In the genomic region with DNA sequence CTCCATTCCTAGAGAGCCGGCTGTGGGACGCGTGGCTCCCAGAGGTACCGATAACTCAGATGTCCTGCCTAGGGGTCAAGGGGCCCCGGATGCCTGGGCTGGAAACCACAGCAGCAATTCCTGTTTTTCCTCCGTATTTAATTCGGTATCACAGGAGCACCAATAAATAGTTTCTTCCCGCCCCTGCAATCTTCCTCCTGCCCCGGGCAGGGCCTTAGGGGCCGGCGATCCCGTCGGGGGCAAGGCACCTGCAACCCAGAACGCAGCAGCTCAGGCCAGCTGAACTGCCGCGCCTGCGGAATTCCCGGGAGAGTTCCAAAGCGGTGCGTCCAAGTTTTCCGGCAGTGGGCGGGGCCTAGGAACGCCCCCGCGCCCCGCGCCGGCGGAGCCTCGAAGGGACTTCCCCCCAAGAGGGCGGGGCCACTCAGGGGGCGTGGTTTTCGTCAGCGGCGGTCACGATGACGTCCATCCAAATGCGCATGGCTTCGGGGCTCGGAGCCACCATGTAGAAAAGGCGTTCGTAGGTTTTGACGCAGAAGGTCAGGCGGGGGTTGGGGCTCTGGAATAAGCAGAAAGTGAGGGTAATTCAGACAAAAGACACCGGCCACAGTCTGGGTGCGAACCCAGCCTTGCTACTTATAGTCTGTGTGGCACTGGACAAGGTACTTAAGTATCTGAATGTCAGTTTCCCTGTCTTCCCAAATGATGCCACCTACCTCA, we compare ENCODE assay signal across 8 cellular contexts. TPM values are rescaled to one million over a fixed set of nuclear protein-coding genes. Genes with fewer than 3 reads are reported as not detected.
DNase-seq lines count a peak whose midpoint lies in the region; ATAC-seq and TF ChIP-seq lines count a peak whose summit lies in the region.

No MANE protein-coding gene starts in this region.

- 2 to 3% (median 3%) methylated on average over 20 to 46 of the region's 46 CpGs for WGBS in heart left ventricle, 4 donors
- no CpG with 5 or more reads among the region's 46 CpGs for WGBS in trophoblast cell (ENCODE audit: extremely low coverage, insufficient coverage, insufficient read length)
- WGBS in thymus, result 14% methylated on average over 46 of the region's 46 CpGs

- no peak overlapping the region for H3K18ac ChIP-seq in trophoblast cell (ENCODE audit: low read length)

- DNase-seq in AG08396 (ENCODE audit: low spot score) (peak; percentile 93), GM19240 (ENCODE audit: insufficient read length, low spot score) (peak; percentile 60), amniotic epithelial cell (ENCODE audit: low read depth) (peak; percentile 87), heart left ventricle (peak; percentile 95 to 97 (median 96)), trophoblast cell (peak; percentile 98 to 100)

- no peak overlapping the region for H2AK5ac ChIP-seq in trophoblast cell (ENCODE audit: low read length)

- no peaks in the 10 kb centered on the region for H3F3A ChIP-seq in Loucy (ENCODE audit: low read depth)

- H3K27ac ChIP-seq in heart left ventricle, result peak overlapping the region in 11 of 12 donors; percentile 52 to 89 (median 77)
- H3K27ac ChIP-seq in trophoblast cell (ENCODE audit: low read depth, low read length), result peak overlapping the region; percentile 46
- peak overlapping the region; percentile 64 for H3K27ac ChIP-seq in thymus (ENCODE audit: low read depth)

- no peak overlapping the region for H2BK12ac ChIP-seq in trophoblast cell (ENCODE audit: low read length)

- peak overlapping the region; percentile 82 for H3K27ac Mint-ChIP-seq in T-helper 1 cell treated with Interleukin-12 subunit alpha and Interleukin-12 subunit beta and Interleukin-4 antibody, amounts not matched to agents 30 μg/mL and 1 μg/mL, for 36 hours

- peak overlapping the region; percentile 40 for H4K91ac ChIP-seq in trophoblast cell (ENCODE audit: low read depth, low read length)

- no peak for TF ChIP-seq CTCF in Loucy (conservative IDR thresholded peaks at IDR 0.05; ENCODE audit: low read length)
- TF ChIP-seq CTCF in heart left ventricle (IDR thresholded peaks at IDR 0.05), result no peak

- H3K4me1 Mint-ChIP-seq in T-helper 1 cell treated with Interleukin-12 subunit alpha and Interleukin-12 subunit beta and Interleukin-4 antibody, amounts not matched to agents 30 μg/mL and 1 μg/mL, for 36 hours (ENCODE audit: low read depth), result peaks cover 9% of the 10 kb centered on the region

- no peak overlapping the region for H3K9ac ChIP-seq in Loucy (ENCODE audit: low read depth, low read length, poor library complexity, severe bottlenecking)
- H3K9ac ChIP-seq in trophoblast cell (ENCODE audit: low read length), result peak overlapping the region; percentile 21

- no peaks in the 10 kb centered on the region for H3K9me3 ChIP-seq in Loucy (ENCODE audit: insufficient read depth, low read depth, low read length)
- no peaks in the 10 kb centered on the region for H3K9me3 ChIP-seq in heart left ventricle
- no peaks in the 10 kb centered on the region for H3K9me3 ChIP-seq in trophoblast cell (ENCODE audit: insufficient read depth, low read depth, low read length)
- H3K9me3 ChIP-seq in thymus (ENCODE audit: control insufficient read depth), result no peaks in the 10 kb centered on the region

- no peaks in the 10 kb centered on the region for H3K79me2 ChIP-seq in Loucy (ENCODE audit: insufficient read depth, low read length)
- H3K79me2 ChIP-seq in trophoblast cell (ENCODE audit: control insufficient read depth, insufficient read depth, low read length, poor library complexity), result no peaks in the 10 kb centered on the region

- H2BK120ac ChIP-seq in trophoblast cell (ENCODE audit: insufficient read depth, low read length, poor library complexity), result no peak overlapping the region

- no peaks in the 10 kb centered on the region for H3K4me1 ChIP-seq in Loucy (ENCODE audit: insufficient read depth, low read length, poor library complexity, severe bottlenecking)
- H3K4me1 ChIP-seq in heart left ventricle, result peaks cover 0 to 19% (median 11%) of the 10 kb centered on the region in 12 donors
- H3K4me1 ChIP-seq in trophoblast cell (ENCODE audit: control insufficient read depth in 1 of 2, insufficient read depth in 2 of 2, low read length in 2 of 2), result peaks cover 7 to 10% of the 10 kb centered on the region in 2 experiments
- no peaks in the 10 kb centered on the region for H3K4me1 ChIP-seq in thymus (ENCODE audit: control insufficient read depth, insufficient read depth, low read length)

- peak overlapping the region; percentile 71 for H3K4me3 Mint-ChIP-seq in T-helper 1 cell treated with Interleukin-12 subunit alpha and Interleukin-12 subunit beta and Interleukin-4 antibody, amounts not matched to agents 30 μg/mL and 1 μg/mL, for 36 hours

- no peaks in the 10 kb centered on the region for H4K20me1 ChIP-seq in Loucy (ENCODE audit: insufficient read depth, low read length, poor library complexity, severe bottlenecking)

- H3K4ac ChIP-seq in trophoblast cell (ENCODE audit: low read depth, low read length), result no peak overlapping the region

- no peak overlapping the region for H3K23ac ChIP-seq in trophoblast cell (ENCODE audit: low read length)

- H3K36me3 ChIP-seq in Loucy (ENCODE audit: insufficient read depth, low read length) (no peaks in the 10 kb centered on the region), heart left ventricle (peaks cover 0 to 9% (median 0%) of the 10 kb centered on the region in 9 donors), trophoblast cell (ENCODE audit: control insufficient read depth in 1 of 2, insufficient read depth in 2 of 2, low read length in 2 of 2) (peaks cover 0 to 2% of the 10 kb centered on the region in 2 experiments), thymus (ENCODE audit: control insufficient read depth, insufficient read depth) (peaks cover 5% of the 10 kb centered on the region)

- peak; percentile 95 to 98 (median 96) for ATAC-seq in heart left ventricle

- H3K27me3 Mint-ChIP-seq in T-helper 1 cell treated with Interleukin-12 subunit alpha and Interleukin-12 subunit beta and Interleukin-4 antibody, amounts not matched to agents 30 μg/mL and 1 μg/mL, for 36 hours (ENCODE audit: low read depth), result no peaks in the 10 kb centered on the region

- TF ChIP-seq POLR2A in heart left ventricle (IDR thresholded peaks at IDR 0.05), result peak in 1 of 2 donors; percentile 59

- H3K4me3 ChIP-seq in Loucy (ENCODE audit: low read length, poor library complexity, severe bottlenecking), result no peak overlapping the region
- peak overlapping the region in 10 of 12 donors; percentile 31 to 58 (median 50) for H3K4me3 ChIP-seq in heart left ventricle
- peak overlapping the region; percentile 58 for H3K4me3 ChIP-seq in trophoblast cell (ENCODE audit: low read depth, low read length)
- peak overlapping the region; percentile 45 for H3K4me3 ChIP-seq in thymus (ENCODE audit: low read length)

- no peaks in the 10 kb centered on the region for H3K9me3 Mint-ChIP-seq in T-helper 1 cell treated with Interleukin-12 subunit alpha and Interleukin-12 subunit beta and Interleukin-4 antibody, amounts not matched to agents 30 μg/mL and 1 μg/mL, for 36 hours

- H2BK5ac ChIP-seq in trophoblast cell (ENCODE audit: low read depth, low read length, poor library complexity), result no peak overlapping the region

- peak overlapping the region; percentile 81 for H4K8ac ChIP-seq in trophoblast cell (ENCODE audit: low read depth, low read length)

- intact Hi-C loops in heart left ventricle (cut with DNase I), result loop anchor here in 1 of 10 donors (1.0 kb wide), 1 partner anchor 12 kb away; no protein-coding TSS in a partner anchor

- H3K36me3 Mint-ChIP-seq in T-helper 1 cell treated with Interleukin-12 subunit alpha and Interleukin-12 subunit beta and Interleukin-4 antibody, amounts not matched to agents 30 μg/mL and 1 μg/mL, for 36 hours (ENCODE audit: low read depth), result peaks cover 9% of the 10 kb centered on the region

- no peak overlapping the region for H3K14ac ChIP-seq in trophoblast cell (ENCODE audit: low read length)

- H3K27me3 ChIP-seq in Loucy (ENCODE audit: insufficient read depth, low read length, poor library complexity, severe bottlenecking), result no peaks in the 10 kb centered on the region
- no peaks in the 10 kb centered on the region for H3K27me3 ChIP-seq in heart left ventricle
- no peaks in the 10 kb centered on the region for H3K27me3 ChIP-seq in trophoblast cell (ENCODE audit: insufficient read depth, low read length)
- H3K27me3 ChIP-seq in thymus (ENCODE audit: control insufficient read depth, insufficient read depth), result no peaks in the 10 kb centered on the region

- H4K12ac ChIP-seq in trophoblast cell (ENCODE audit: low read depth, low read length), result peak overlapping the region; percentile 39

- no peak overlapping the region for H3K4me2 ChIP-seq in Loucy (ENCODE audit: low read depth, low read length, poor library complexity, severe bottlenecking)
- H3K4me2 ChIP-seq in trophoblast cell (ENCODE audit: low read length), result peak overlapping the region; percentile 68

- H3K9me2 ChIP-seq in Loucy (replicated peaks; ENCODE audit: low read depth, low read length), result no peaks in the 10 kb centered on the region

- peaks cover 4% of the 10 kb centered on the region for H3K79me1 ChIP-seq in trophoblast cell (ENCODE audit: low read length)

- H2AFZ ChIP-seq in Loucy (ENCODE audit: low read length) (peak overlapping the region; percentile 43; the same call in 1 of the 2 replicates), trophoblast cell (ENCODE audit: insufficient read depth, low read length, poor library complexity) (peak overlapping the region; percentile 8)

RNA-seq across cellular contexts. Expression of gene LYPD3, which starts 9.7 kb away (rescaled TPM):
- under 1 TPM in 5 of 9 donors, not detected in 4; 0.21 to 0.77 (median 0.37) TPM for total RNA-seq in heart left ventricle
- polyA plus RNA-seq in heart left ventricle (under 1 TPM; 0.08 to 0.46 TPM), thymus (34.2 TPM)
- polyA plus RNA-seq in trophoblast cell (2013), result 44.9 and 48.1 TPM in 2 replicates

RNA-seq across cellular contexts. Expression of gene PHLDB3, which starts 29.4 kb away (rescaled TPM):
- 10 to 100 TPM in 1 of 9 donors, 1 to 10 TPM in 8; 2.4 to 11.6 (median 6.4) TPM for total RNA-seq in heart left ventricle
- 1 to 10 TPM; 4.3 to 5.7 TPM for polyA plus RNA-seq in heart left ventricle
- polyA plus RNA-seq in trophoblast cell (2013), result 81.5 and 87.5 TPM in 2 replicates
- polyA plus RNA-seq in thymus, result 37.9 TPM

RNA-seq across cellular contexts. Expression of gene ETHE1, which starts 51.9 kb away (rescaled TPM):
- total RNA-seq in heart left ventricle, result 10 to 100 TPM in 8 of 9 donors, 1 to 10 TPM in 1; 9.0 to 27.6 (median 14.2) TPM
- polyA plus RNA-seq in heart left ventricle (10 to 100 TPM in 1 of 2 donors, 1 to 10 TPM in 1; 6.0 to 21.2 TPM), thymus (44.8 TPM)
- 32.0 and 34.3 TPM in 2 replicates for polyA plus RNA-seq in trophoblast cell (2013)

RNA-seq across cellular contexts. Expression of gene ZNF575, which starts 57.8 kb away (rescaled TPM):
- total RNA-seq in heart left ventricle, result 1 to 10 TPM in 5 of 9 donors, under 1 TPM in 2, not detected in 2; 0.58 to 1.9 (median 1.3) TPM
- polyA plus RNA-seq in heart left ventricle (under 1 TPM; 0.38 to 0.65 TPM), thymus (2.5 TPM)
- 0.51 and 0.57 TPM in 2 replicates for polyA plus RNA-seq in trophoblast cell (2013)

Comparison
In these comparisons a context has a peak if more than half of its experiments do, and no peak if none do; other contexts are left out.
1. RNA of gene LYPD3, which starts 9.7 kb away (polyA plus RNA-seq): 34.2 TPM in thymus (single experiment); 0.08 to 0.46 TPM in heart left ventricle; every median in the first group is over 10 times any median in the second.
2. Peak in every context shown above with its lines, with median percentiles within 50 percentile points of each other: DNase-seq and H3K27ac ChIP-seq.